ENCODE assay signal across 13 cellular contexts in genomic region chr6:46184114-46184513, GRCh38. TPM values are rescaled to one million over a fixed set of nuclear protein-coding genes. Genes with fewer than 3 reads are reported as not detected.
DNase-seq lines count a peak whose midpoint lies in the region; ATAC-seq and TF ChIP-seq lines count a peak whose summit lies in the region.
"Had no signal": no experiment of that assay in that cellular context is flagged by ENCODE, and none has a peak within 500 bp of the region (broad histone marks: within the 10 kb centered on the region; RNA-seq: fewer than 3 reads in every experiment).

No MANE protein-coding gene starts in this region.

- peak overlapping the region; percentile 40 for H2AFZ ChIP-seq in GM23248
- no peak overlapping the region for H2AFZ ChIP-seq in fibroblast of lung (ENCODE audit: low read length)

- H3K4me3 ChIP-seq in GM23248: no peak overlapping the region
- H3K4me3 ChIP-seq in RWPE2 (ENCODE audit: severe bottlenecking): no peak overlapping the region
- H3K4me3 ChIP-seq in fibroblast of lung (replicated peaks in 1 of 4; ENCODE audit: control extremely low read depth in 1 of 4, insufficient read depth in 1 of 4, low read depth in 3 of 4, low read length in 4 of 4): no peak overlapping the region
- H3K4me3 ChIP-seq in retinal pigment epithelial cell (ENCODE audit: low read length): no peak overlapping the region
- H3K4me3 ChIP-seq in vagina: no peak overlapping the region
- no peak overlapping the region for H3K4me3 ChIP-seq in transverse colon
- H3K4me3 ChIP-seq: dorsolateral prefrontal cortex, SK-N-MC had no signal

- in situ Hi-C loops in GM23248 (cut with MboI): no loop called here
- in situ Hi-C loops in KBM-7 (cut with MboI; ENCODE audit: low pct_unique_long_range_greater_than_20kb, low sequenced_read_pairs): no loop called here
- in situ Hi-C loops in transverse colon (cut with MboI; ENCODE audit: low pct_ligation_motif_present in 1 of 4, low pct_unique_long_range_greater_than_20kb in 1 of 4, low sequenced_read_pairs in 3 of 4): no loop called here

- H3K36me3 ChIP-seq in GM23248 (ENCODE audit: low read depth) (no peaks in the 10 kb centered on the region), RWPE2 (ENCODE audit: low read depth) (no peaks in the 10 kb centered on the region), fibroblast of lung (ENCODE audit: control insufficient read depth, insufficient read depth, low read length) (no peaks in the 10 kb centered on the region), vagina (no peaks in the 10 kb centered on the region), transverse colon (no peaks in the 10 kb centered on the region)

- 33 to 41% methylated on average over 4 of the region's 4 CpGs for WGBS in GM23248 (ENCODE audit: low coverage in 1 of 2, low lambda C conversion rate in 2 of 2, missing lambda C conversion rate in 2 of 2), 2 experiments
- WGBS in transverse colon (ENCODE audit: low coverage in 1 of 2), 2 donors: 67 to 70% methylated on average over 2 to 4 of the region's 4 CpGs

- H3K9me3 ChIP-seq in GM23248 (ENCODE audit: low read depth) (no peaks in the 10 kb centered on the region), RWPE2 (ENCODE audit: severe bottlenecking) (no peaks in the 10 kb centered on the region), fibroblast of lung (ENCODE audit: control insufficient read depth, insufficient read depth, low read depth, low read length) (no peaks in the 10 kb centered on the region), vagina (no peaks in the 10 kb centered on the region), transverse colon (no peaks in the 10 kb centered on the region)

- intact Hi-C loops in vagina (cut with DNase I): no loop called here
- intact Hi-C loops in transverse colon (cut with DNase I; ENCODE audit: low total_unique reads): no loop called here

- H3K27me3 ChIP-seq in GM23248 (replicated peaks; ENCODE audit: insufficient read depth): no peaks in the 10 kb centered on the region
- H3K27me3 ChIP-seq in RWPE2 (ENCODE audit: insufficient read depth, poor library complexity, severe bottlenecking): no peaks in the 10 kb centered on the region
- H3K27me3 ChIP-seq in fibroblast of lung (ENCODE audit: control insufficient read depth, insufficient read depth, low read length): no peaks in the 10 kb centered on the region
- no peaks in the 10 kb centered on the region for H3K27me3 ChIP-seq in vagina
- H3K27me3 ChIP-seq in transverse colon: peaks cover 4% of the 10 kb centered on the region
- H3K27me3 ChIP-seq: dorsolateral prefrontal cortex had no signal

- H3K4me1 ChIP-seq in GM23248 (ENCODE audit: insufficient read depth): peaks cover 19% of the 10 kb centered on the region
- peaks cover 13% of the 10 kb centered on the region for H3K4me1 ChIP-seq in RWPE2 (ENCODE audit: insufficient read depth, poor library complexity, severe bottlenecking)
- H3K4me1 ChIP-seq in fibroblast of lung (ENCODE audit: control insufficient read depth, extremely low read depth, insufficient read depth, low read length): peaks cover 7% of the 10 kb centered on the region
- H3K4me1 ChIP-seq in vagina: no peaks in the 10 kb centered on the region
- H3K4me1 ChIP-seq in transverse colon: peaks cover 0 to 7% (median 0%) of the 10 kb centered on the region in 4 donors

- no peaks in the 10 kb centered on the region for H3K79me2 ChIP-seq in GM23248 (ENCODE audit: insufficient read depth)
- no peaks in the 10 kb centered on the region for H3K79me2 ChIP-seq in fibroblast of lung (ENCODE audit: control insufficient read depth, insufficient read depth, low read length)

- TF ChIP-seq EP300 in transverse colon (IDR thresholded peaks at IDR 0.05; ENCODE audit: low read depth): no peak

- H3K27ac ChIP-seq in GM23248: peak overlapping the region; percentile 24; the same call in 1 of the 2 replicates
- no peak overlapping the region for H3K27ac ChIP-seq in RWPE2 (ENCODE audit: poor library complexity, severe bottlenecking)
- H3K27ac ChIP-seq in fibroblast of lung (ENCODE audit: insufficient read depth, low read length): no peak overlapping the region
- no peak overlapping the region for H3K27ac ChIP-seq in vagina
- H3K27ac ChIP-seq in transverse colon: no peak overlapping the region
- H3K27ac ChIP-seq: dorsolateral prefrontal cortex, SK-N-MC had no signal

- H3K9ac ChIP-seq in GM23248: no peak overlapping the region
- no peak overlapping the region for H3K9ac ChIP-seq in fibroblast of lung (ENCODE audit: insufficient read depth, low read length)

- no peaks in the 10 kb centered on the region for H3K9me2 ChIP-seq in GM23248 (ENCODE audit: insufficient read depth)

- peak overlapping the region; percentile 53 for H3K4me2 ChIP-seq in GM23248 (ENCODE audit: unreplicated experiment)
- peak overlapping the region; percentile 59 for H3K4me2 ChIP-seq in fibroblast of lung (ENCODE audit: extremely low read depth, insufficient read depth, low read length)

- TF ChIP-seq POLR2A in vagina (IDR thresholded peaks at IDR 0.05): no peak
- no peak for TF ChIP-seq POLR2A in transverse colon (IDR thresholded peaks at IDR 0.05)

- peak; percentile 79 for ATAC-seq in RWPE2 (ENCODE audit: low read depth)
- ATAC-seq: activated CD4-positive, alpha-beta T cell treated with anti-CD3 and anti-CD28 coated beads for 36 hours had no signal

- peak; percentile 92 for DNase-seq in GM23248
- no peak for DNase-seq in RWPE2 (ENCODE audit: low spot score)
- peak; percentile 69 to 92 for DNase-seq in fibroblast of lung (ENCODE audit: low read depth in 2 of 2)
- peak; percentile 83 for DNase-seq in retinal pigment epithelial cell (ENCODE audit: low read depth)
- DNase-seq in OCI-M1 (lab: John Stamatoyannopoulos, UW): no peak
- no peak for DNase-seq in KBM-7
- no peak for DNase-seq in vagina (ENCODE audit: extremely low spot score in 2 of 2)
- DNase-seq in transverse colon: no peak
- DNase-seq: activated CD4-positive, alpha-beta T cell treated with anti-CD3 and anti-CD28 coated beads for 36 hours; dorsolateral prefrontal cortex; nephron progenitor cell; stimulated activated naive CD4-positive, alpha-beta T cell had no signal

- TF ChIP-seq CTCF in RWPE2 (IDR thresholded peaks at IDR 0.05; ENCODE audit: poor library complexity, severe bottlenecking) (no peak), fibroblast of lung (conservative IDR thresholded peaks at IDR 0.05 in 1 of 2, IDR thresholded peaks at IDR 0.05 in 1 of 2; ENCODE audit: low read depth in 1 of 2, low read length in 2 of 2) (peak in 1 of 2 donors; percentile 18), retinal pigment epithelial cell (conservative IDR thresholded peaks at IDR 0.05; ENCODE audit: low read depth, low read length) (peak; percentile 35), vagina (IDR thresholded peaks at IDR 0.05) (no peak), transverse colon (IDR thresholded peaks at IDR 0.05) (no peak)

- H4K20me1 ChIP-seq in GM23248 (ENCODE audit: insufficient read depth) (no peaks in the 10 kb centered on the region), fibroblast of lung (ENCODE audit: control insufficient read depth, extremely low read depth, insufficient read depth, low read length) (no peaks in the 10 kb centered on the region)

- peaks cover 16% of the 10 kb centered on the region for H3F3A ChIP-seq in GM23248 (ENCODE audit: insufficient read depth)

RNA-seq across cellular contexts. Expression of gene ENPP5, which starts 13.3 kb away (rescaled TPM):
- 0.51 TPM in 1 of 2 replicates, not detected in the other for total RNA-seq in GM23248 (2014; rRNA removed; shearing (Covaris generic))
- polyA plus RNA-seq in GM23248 (2016; fragmentation: Nextera tagmentation; extraction: Ambion mirVana) (0.11 and 0.24 TPM in 2 replicates), fibroblast of lung (0.16 and 1.4 TPM in 2 replicates)
- total RNA-seq in fibroblast of lung (2.3 and 2.5 TPM in 2 replicates), vagina (2.5 TPM), transverse colon (1 to 10 TPM in 2 of 4 donors, not detected in 2; 3.3 to 5.5 TPM)
- 0.08 and 1.5 TPM in 2 replicates for polyA plus RNA-seq in fibroblast of lung (2012)
- 0.67 TPM in 1 of 2 replicates, not detected in the other for polyA minus RNA-seq in fibroblast of lung (ENCODE audit: low replicate concordance)

RNA-seq across cellular contexts. Expression of gene ENPP4, which starts 54.3 kb away (rescaled TPM):
- total RNA-seq in GM23248 (2014; rRNA removed; shearing (Covaris generic)): 0.63 and 1.9 TPM in 2 replicates
- polyA plus RNA-seq in GM23248 (2016; fragmentation: Nextera tagmentation; extraction: Ambion mirVana) (1.1 and 1.6 TPM in 2 replicates), fibroblast of lung (1.8 and 2.7 TPM in 2 replicates)
- total RNA-seq in fibroblast of lung (3.6 and 4.0 TPM in 2 replicates), vagina (4.4 TPM), transverse colon (10 to 100 TPM; 14.3 to 24.0 (median 19.8) TPM)
- polyA plus RNA-seq in fibroblast of lung (2012): 1.0 and 1.4 TPM in 2 replicates
- polyA minus RNA-seq in fibroblast of lung (ENCODE audit: low replicate concordance): 1.0 TPM in 1 of 2 replicates, not detected in the other

Comparison
In these comparisons a context has a peak if more than half of its experiments do, and no peak if none do; other contexts are left out.
1. DNase-seq: peak in GM23248 (single experiment), fibroblast of lung (2 of 2) and retinal pigment epithelial cell (single experiment); none in RWPE2 (single experiment), OCI-M1 (single experiment), KBM-7 (single experiment), vagina (0 of 2) and transverse colon (single experiment).